In genomic region chr2:176689711-176690110, GRCh38 we compare ENCODE assay signal across 25 cellular contexts.
"Had no signal": no experiment of that assay in that cellular context is flagged by ENCODE, and none has a peak within 500 bp of the region (broad histone marks: within the 10 kb centered on the region; RNA-seq: fewer than 3 reads in every experiment).

No MANE protein-coding gene starts in this region.

- H3K36me3 ChIP-seq: stomach, suprapubic skin, thoracic aorta, thyroid gland, tibial artery, tibial nerve, transverse colon, upper lobe of left lung, uterus, vagina had no signal

- H3K27me3 ChIP-seq: testis, thyroid gland, transverse colon, upper lobe of left lung, uterus, vagina had no signal

- H3K4me1 ChIP-seq: stomach, suprapubic skin, testis, thyroid gland, tibial artery, tibial nerve, transverse colon, upper lobe of left lung, uterus, vagina had no signal

- H3K27ac ChIP-seq: stomach, suprapubic skin, testis, thoracic aorta, thyroid gland, tibial artery, tibial nerve, transverse colon, upper lobe of left lung, uterus, vagina had no signal

- H3K4me3 ChIP-seq: stomach, suprapubic skin, testis, thoracic aorta, thyroid gland, tibial artery, tibial nerve, transverse colon, upper lobe of left lung, uterus, vagina had no signal

- H3K9me3 ChIP-seq: stomach, suprapubic skin, testis, thoracic aorta, thyroid gland, tibial artery, tibial nerve, transverse colon, upper lobe of left lung, uterus, vagina had no signal

- DNase-seq: stimulated activated CD4-positive, alpha-beta T cell treated with anti-CD3 and anti-CD28 coated beads, Interleukin-2, amount 100 ng/mL, for 48 hours; stimulated activated CD4-positive, alpha-beta T cell treated with anti-CD3 and anti-CD28 coated beads, Interleukin-4, amount 100 ng/mL, for 1 hour; stimulated activated CD4-positive, alpha-beta T cell treated with anti-CD3 and anti-CD28 coated beads, Interleukin-4, amount 100 ng/mL, for 24 hours; stimulated activated CD4-positive, alpha-beta T cell treated with anti-CD3 and anti-CD28 coated beads, Interleukin-4, amount 100 ng/mL, for 4 hours; stimulated activated CD8-positive, alpha-beta memory T cell treated with anti-CD3 and anti-CD28 coated beads, Interleukin-4, amount 100 ng/mL, for 48 hours; stimulated activated naive B cell treated with anti-CD40 and anti-IgM and Interleukin-4, amounts not matched to agents 10 μg/mL and 1 μg/mL and 100 μg/mL, for 72 hours; stimulated activated naive CD4-positive, alpha-beta T cell; stimulated activated naive CD4-positive, alpha-beta T cell treated with Interleukin-2 at 50 U/mL for 16 hours; stimulated activated naive CD8-positive, alpha-beta T cell treated with anti-CD3 and anti-CD28 coated beads, Interleukin-15, amount 100 ng/mL, for 72 hours; stimulated activated naive CD8-positive, alpha-beta T cell treated with anti-CD3 and anti-CD28 coated beads, Interleukin-15, Interleukin-2, amounts not matched to agents 100 U/mL and 50 U/mL, for 24 hours; stomach; substantia nigra; testis; thyroid gland; tibial artery; transverse colon; trophoblast cell; upper lobe of left lung; uterus had no signal

- ATAC-seq: stimulated activated effector memory CD8-positive, alpha-beta T cell treated with anti-CD3 and anti-CD28 coated beads, Interleukin-12 subunit alpha, Interleukin-12 subunit beta, amount 100 ng/mL, for 72 hours; stimulated activated memory B cell treated with anti-CD40 and anti-IgM and Interleukin-4, amounts not matched to agents 10 μg/mL and 1 μg/mL and 100 μg/mL, for 72 hours; stimulated activated naive B cell treated with anti-CD40 and anti-IgM and Interleukin-4, amounts not matched to agents 10 μg/mL and 1 μg/mL and 100 μg/mL, for 72 hours; stimulated activated naive CD8-positive, alpha-beta T cell treated with anti-CD3 and anti-CD28 coated beads, Interleukin-15, amount 100 ng/mL, for 72 hours; stimulated activated naive CD8-positive, alpha-beta T cell treated with anti-CD3 and anti-CD28 coated beads, Interleukin-15, Interleukin-2, amounts not matched to agents 100 U/mL and 50 U/mL, for 24 hours had no signal
